In the genomic region with DNA sequence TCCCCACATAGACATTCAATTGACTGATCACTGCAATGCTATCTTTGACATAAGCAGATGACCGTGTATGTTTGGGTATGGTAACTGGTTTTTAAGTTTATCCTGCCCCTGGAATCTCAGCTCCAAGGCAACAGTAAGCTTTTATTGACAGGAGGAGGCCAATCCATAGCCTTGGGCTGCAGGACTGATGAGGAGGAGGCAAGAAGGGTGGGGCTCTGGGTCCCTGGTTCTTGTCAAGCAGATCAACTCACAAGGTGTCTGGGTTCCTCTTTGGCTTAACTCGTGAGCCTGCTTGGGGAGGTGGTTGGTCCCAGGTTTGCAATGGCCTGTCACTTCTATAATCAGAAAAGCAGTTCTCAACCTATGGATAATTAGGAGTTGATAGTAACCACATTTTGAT, we compare ENCODE assay signal across 3 cellular contexts.
"Had no signal": no experiment of that assay in that cellular context is flagged by ENCODE, and none has a peak within 500 bp of the region (broad histone marks: within the 10 kb centered on the region; RNA-seq: fewer than 3 reads in every experiment).

No MANE protein-coding gene starts in this region.

- H3K4me3 ChIP-seq: GM12878 had no signal

- DNase-seq: GDM1, GF-D8 had no signal

- ATAC-seq: GM12878 had no signal
